Comparison of ENCODE assay signal across 22 cellular contexts in the genomic region with DNA sequence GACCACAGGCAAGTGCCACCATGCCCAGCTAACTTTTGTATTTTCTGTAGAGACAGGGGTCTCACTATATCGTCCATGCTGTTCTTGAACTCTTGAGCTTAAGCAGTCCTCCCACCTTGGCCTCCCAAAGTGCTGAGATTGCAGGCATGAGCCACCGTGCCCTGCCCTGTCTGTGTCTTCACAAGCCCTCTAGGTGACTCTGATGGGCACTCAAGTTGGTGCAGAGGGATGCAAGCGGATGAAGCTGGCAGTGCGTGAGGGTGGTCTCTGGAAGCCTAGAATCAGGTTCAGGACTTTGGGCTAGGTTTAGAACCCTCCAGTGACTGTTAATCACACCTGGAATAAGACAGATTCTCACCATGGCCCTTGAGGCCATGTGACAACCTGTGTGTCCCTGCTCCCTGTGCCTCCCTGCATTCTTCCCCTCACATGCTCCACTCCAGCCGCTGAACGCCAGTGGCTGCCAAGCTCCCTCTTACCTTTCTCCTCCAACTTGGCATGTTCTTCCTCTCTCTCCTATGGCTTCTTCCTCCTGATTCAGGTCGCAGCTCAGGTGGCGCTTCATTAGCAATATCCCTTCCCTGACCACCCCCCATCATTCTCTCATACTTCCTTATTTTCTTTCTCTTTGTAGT.
"Had no signal": no experiment of that assay in that cellular context is flagged by ENCODE, and none has a peak within 500 bp of the region (broad histone marks: within the 10 kb centered on the region; RNA-seq: fewer than 3 reads in every experiment).

No MANE protein-coding gene starts in this region.

- DNase-seq: caudate nucleus; cerebellar nuclear complex; cortex of kidney; effector CD4-positive, alpha-beta T cell; esophagus squamous epithelium; foreskin melanocyte; glutamatergic neuron; kidney; left lung; mesenchymal stem cell; mucosa of descending colon; naive B cell; right cardiac atrium; sigmoid colon; stimulated activated CD4-positive, alpha-beta T cell treated with anti-CD3 and anti-CD28 coated beads, Interleukin-15, amount 100 ng/mL, for 24 hours; stimulated activated CD4-positive, alpha-beta T cell treated with anti-CD3 and anti-CD28 coated beads, Interleukin-2, amount 100 ng/mL, for 48 hours; stimulated activated naive B cell treated with anti-CD40 and anti-IgM and Interleukin-4, amounts not matched to agents 10 μg/mL and 1 μg/mL and 100 μg/mL, for 72 hours; stimulated activated naive CD8-positive, alpha-beta T cell treated with anti-CD3 and anti-CD28 coated beads, Interleukin-15, amount 100 ng/mL, for 72 hours; trophoblast cell had no signal

- ATAC-seq: left lung; mucosa of descending colon; natural killer cell treated with Interleukin-12 subunit alpha and Interleukin-12 subunit beta and Interleukin-15 and Interleukin-18, amount 100 ng/mL, for 72 hours; right cardiac atrium; stimulated activated naive B cell treated with anti-CD40 and anti-IgM and Interleukin-4, amounts not matched to agents 10 μg/mL and 1 μg/mL and 100 μg/mL, for 72 hours; stimulated activated naive CD8-positive, alpha-beta T cell treated with anti-CD3 and anti-CD28 coated beads, Interleukin-15, amount 100 ng/mL, for 72 hours had no signal

- H3K36me3 ChIP-seq: esophagus squamous epithelium, left lung, prostate gland, sigmoid colon, suprapubic skin had no signal

- H3K9me3 ChIP-seq: esophagus squamous epithelium, left lung, mucosa of descending colon, prostate gland, sigmoid colon, suprapubic skin had no signal

- H3K4me1 ChIP-seq: esophagus squamous epithelium, left lung, prostate gland, suprapubic skin had no signal

- H3K4me3 ChIP-seq: esophagus squamous epithelium, left lung, mucosa of descending colon, prostate gland, sigmoid colon, suprapubic skin had no signal

- H3K27ac ChIP-seq: esophagus squamous epithelium, left lung, prostate gland, sigmoid colon, suprapubic skin had no signal
